In the genomic region with DNA sequence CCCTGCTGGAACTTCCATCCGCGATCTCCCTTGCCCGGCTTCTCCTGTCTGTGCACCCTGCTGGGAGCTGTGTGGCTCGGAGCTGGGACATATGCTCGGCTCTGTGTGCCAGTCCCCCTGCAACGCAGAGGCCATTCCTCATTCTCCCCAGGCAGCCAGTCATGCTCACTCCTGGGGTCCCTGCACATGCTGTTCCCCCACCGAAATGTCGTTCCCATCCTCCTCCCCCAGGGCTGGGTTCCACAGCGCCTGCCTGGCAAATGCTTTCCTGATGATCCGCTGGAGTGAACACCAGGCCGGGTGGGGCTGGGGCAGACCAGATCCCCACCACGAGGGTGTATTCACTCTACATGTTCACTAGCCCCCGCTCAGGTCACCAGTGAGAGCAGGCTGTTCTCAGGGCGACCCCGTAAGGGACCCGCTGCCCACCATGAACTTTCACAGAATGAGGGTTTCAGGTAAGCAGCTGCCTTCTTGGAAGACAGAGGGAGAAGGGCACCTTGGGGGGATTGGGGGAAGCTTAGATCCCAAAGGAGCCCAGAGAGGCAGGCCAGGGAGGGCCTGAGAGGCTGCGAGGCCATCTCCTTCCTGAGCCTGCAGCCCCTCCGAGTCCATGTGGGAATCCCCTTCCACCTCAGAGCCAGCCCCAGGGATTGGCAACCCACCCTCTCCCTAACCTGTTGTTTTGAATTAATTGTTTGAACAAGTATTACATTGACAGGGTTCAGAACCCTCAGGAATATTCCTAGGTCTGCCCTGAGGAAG, we compare ENCODE assay signal across 1 cellular context.
TF ChIP-seq lines count a peak whose summit lies in the region.

No MANE protein-coding gene starts in this region.

TF ChIP-seq in GM23338, 12 proteins besides CTCF, POLR2A, EP300 and RAD21 (continued from another document):
- TF ChIP-seq, protein P1, sequence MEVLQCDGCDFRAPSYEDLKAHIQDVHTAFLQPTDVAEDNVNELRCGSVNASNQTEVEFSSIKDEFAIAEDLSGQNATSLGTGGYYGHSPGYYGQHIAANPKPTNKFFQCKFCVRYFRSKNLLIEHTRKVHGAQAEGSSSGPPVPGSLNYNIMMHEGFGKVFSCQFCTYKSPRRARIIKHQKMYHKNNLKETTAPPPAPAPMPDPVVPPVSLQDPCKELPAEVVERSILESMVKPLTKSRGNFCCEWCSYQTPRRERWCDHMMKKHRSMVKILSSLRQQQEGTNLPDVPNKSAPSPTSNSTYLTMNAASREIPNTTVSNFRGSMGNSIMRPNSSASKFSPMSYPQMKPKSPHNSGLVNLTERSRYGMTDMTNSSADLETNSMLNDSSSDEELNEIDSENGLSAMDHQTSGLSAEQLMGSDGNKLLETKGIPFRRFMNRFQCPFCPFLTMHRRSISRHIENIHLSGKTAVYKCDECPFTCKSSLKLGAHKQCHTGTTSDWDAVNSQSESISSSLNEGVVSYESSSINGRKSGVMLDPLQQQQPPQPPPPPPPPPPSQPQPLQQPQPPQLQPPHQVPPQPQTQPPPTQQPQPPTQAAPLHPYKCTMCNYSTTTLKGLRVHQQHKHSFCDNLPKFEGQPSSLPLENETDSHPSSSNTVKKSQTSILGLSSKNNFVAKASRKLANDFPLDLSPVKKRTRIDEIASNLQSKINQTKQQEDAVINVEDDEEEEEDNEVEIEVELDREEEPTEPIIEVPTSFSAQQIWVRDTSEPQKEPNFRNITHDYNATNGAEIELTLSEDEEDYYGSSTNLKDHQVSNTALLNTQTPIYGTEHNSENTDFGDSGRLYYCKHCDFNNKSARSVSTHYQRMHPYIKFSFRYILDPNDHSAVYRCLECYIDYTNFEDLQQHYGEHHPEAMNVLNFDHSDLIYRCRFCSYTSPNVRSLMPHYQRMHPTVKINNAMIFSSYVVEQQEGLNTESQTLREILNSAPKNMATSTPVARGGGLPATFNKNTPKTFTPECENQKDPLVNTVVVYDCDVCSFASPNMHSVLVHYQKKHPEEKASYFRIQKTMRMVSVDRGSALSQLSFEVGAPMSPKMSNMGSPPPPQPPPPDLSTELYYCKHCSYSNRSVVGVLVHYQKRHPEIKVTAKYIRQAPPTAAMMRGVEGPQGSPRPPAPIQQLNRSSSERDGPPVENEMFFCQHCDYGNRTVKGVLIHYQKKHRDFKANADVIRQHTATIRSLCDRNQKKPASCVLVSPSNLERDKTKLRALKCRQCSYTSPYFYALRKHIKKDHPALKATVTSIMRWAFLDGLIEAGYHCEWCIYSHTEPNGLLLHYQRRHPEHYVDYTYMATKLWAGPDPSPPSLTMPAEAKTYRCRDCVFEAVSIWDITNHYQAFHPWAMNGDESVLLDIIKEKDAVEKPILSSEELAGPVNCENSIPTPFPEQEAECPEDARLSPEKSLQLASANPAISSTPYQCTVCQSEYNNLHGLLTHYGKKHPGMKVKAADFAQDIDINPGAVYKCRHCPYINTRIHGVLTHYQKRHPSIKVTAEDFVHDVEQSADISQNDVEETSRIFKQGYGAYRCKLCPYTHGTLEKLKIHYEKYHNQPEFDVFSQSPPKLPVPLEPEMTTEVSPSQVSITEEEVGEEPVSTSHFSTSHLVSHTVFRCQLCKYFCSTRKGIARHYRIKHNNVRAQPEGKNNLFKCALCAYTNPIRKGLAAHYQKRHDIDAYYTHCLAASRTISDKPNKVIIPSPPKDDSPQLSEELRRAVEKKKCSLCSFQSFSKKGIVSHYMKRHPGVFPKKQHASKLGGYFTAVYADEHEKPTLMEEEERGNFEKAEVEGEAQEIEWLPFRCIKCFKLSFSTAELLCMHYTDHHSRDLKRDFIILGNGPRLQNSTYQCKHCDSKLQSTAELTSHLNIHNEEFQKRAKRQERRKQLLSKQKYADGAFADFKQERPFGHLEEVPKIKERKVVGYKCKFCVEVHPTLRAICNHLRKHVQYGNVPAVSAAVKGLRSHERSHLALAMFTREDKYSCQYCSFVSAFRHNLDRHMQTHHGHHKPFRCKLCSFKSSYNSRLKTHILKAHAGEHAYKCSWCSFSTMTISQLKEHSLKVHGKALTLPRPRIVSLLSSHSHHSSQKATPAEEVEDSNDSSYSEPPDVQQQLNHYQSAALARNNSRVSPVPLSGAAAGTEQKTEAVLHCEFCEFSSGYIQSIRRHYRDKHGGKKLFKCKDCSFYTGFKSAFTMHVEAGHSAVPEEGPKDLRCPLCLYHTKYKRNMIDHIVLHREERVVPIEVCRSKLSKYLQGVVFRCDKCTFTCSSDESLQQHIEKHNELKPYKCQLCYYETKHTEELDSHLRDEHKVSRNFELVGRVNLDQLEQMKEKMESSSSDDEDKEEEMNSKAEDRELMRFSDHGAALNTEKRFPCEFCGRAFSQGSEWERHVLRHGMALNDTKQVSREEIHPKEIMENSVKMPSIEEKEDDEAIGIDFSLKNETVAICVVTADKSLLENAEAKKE (CRISPR knock-in tag; IDR thresholded peaks at IDR 0.05), result no peak
- TF ChIP-seq STAT1 (IDR thresholded peaks at IDR 0.05; ENCODE audit: unreplicated experiment) (no peak), ZNF114 (CRISPR knock-in tag; IDR thresholded peaks at IDR 0.05) (no peak), JUNB (IDR thresholded peaks at IDR 0.05; ENCODE audit: unreplicated experiment) (no peak), EZH2phosphoT487 (IDR thresholded peaks at IDR 0.05; ENCODE audit: unreplicated experiment) (no peak), CREB1 (CRISPR knock-in tag; IDR thresholded peaks at IDR 0.05; ENCODE audit: low read depth) (no peak), EZH2 (IDR thresholded peaks at IDR 0.05; ENCODE audit: low read depth, unreplicated experiment) (no peak)
- TF ChIP-seq, protein P2, sequence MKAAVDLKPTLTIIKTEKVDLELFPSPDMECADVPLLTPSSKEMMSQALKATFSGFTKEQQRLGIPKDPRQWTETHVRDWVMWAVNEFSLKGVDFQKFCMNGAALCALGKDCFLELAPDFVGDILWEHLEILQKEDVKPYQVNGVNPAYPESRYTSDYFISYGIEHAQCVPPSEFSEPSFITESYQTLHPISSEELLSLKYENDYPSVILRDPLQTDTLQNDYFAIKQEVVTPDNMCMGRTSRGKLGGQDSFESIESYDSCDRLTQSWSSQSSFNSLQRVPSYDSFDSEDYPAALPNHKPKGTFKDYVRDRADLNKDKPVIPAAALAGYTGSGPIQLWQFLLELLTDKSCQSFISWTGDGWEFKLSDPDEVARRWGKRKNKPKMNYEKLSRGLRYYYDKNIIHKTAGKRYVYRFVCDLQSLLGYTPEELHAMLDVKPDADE (IDR thresholded peaks at IDR 0.05), result no peak
